8 cellular contexts compared by ENCODE assay signal in the genomic region with DNA sequence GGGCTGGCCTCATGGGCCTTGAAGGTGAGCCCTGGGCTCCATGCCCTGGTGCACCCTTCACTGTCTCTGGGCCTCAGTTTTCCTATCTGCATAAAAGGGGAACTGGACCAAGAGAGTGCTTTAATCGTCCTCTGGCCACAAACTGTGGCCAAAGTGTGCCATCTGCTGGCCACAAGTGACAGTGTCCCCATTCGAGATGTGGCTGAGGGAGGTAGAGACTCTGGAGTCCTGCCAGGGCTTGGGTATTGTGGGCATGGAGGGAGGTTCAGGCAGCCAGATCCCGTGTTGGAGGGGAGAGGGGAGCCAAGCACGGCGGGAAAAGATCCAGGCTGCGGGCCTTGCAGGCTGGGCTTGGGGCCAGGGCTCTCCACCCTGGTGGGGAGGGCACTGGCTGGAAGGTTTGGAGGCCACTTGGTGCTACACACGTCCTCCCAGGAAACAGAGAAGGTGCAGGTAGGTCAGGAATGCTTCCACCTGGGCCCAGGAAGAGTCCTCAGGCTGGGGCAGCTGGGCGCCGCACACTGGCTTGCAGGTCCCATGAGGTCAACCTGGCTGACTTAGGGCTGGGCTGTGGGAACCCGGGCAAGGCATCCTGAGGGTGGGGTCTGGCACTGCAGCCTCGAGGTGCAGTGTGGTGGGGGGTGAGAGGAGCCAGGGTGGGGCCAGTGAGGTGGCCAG. TPM values are rescaled to one million over a fixed set of nuclear protein-coding genes. Genes with fewer than 3 reads are reported as not detected.
DNase-seq lines count a peak whose midpoint lies in the region; ATAC-seq and TF ChIP-seq lines count a peak whose summit lies in the region.

No MANE protein-coding gene starts in this region.

- H3K9me3 Mint-ChIP-seq in activated naive CD4-positive, alpha-beta T cell treated with anti-CD3 and anti-CD28 coated beads for 36 hours, result peaks cover 13% of the 10 kb centered on the region
- peaks cover 32% of the 10 kb centered on the region for H3K9me3 Mint-ChIP-seq in WTC11
- peaks cover 21 to 22% of the 10 kb centered on the region in 2 donors for H3K9me3 Mint-ChIP-seq in stimulated activated naive CD8-positive, alpha-beta T cell treated with anti-CD3 and anti-CD28 coated beads, Interleukin-15, amount 100 ng/mL, for 72 hours

- intact Hi-C loops in activated naive CD4-positive, alpha-beta T cell treated with anti-CD3 and anti-CD28 coated beads for 36 hours (cut with micrococcal nuclease), result loop anchor here (1.0 to 10.0 kb wide), 3 partner anchors 37 to 334 kb away; no protein-coding TSS in a partner anchor

- H3K4me3 Mint-ChIP-seq in activated naive CD4-positive, alpha-beta T cell treated with anti-CD3 and anti-CD28 coated beads for 36 hours, result no peak overlapping the region
- H3K4me3 Mint-ChIP-seq in WTC11, result no peak overlapping the region
- no peak overlapping the region for H3K4me3 Mint-ChIP-seq in stimulated activated naive CD8-positive, alpha-beta T cell treated with anti-CD3 and anti-CD28 coated beads, Interleukin-15, amount 100 ng/mL, for 72 hours

- ATAC-seq in WTC11 (peak; percentile 38), GM19455 (IDR thresholded peaks at IDR 0.05; ENCODE audit: unreplicated experiment) (no peak)
- ATAC-seq in stimulated activated naive CD8-positive, alpha-beta T cell treated with anti-CD3 and anti-CD28 coated beads, Interleukin-15, amount 100 ng/mL, for 72 hours, result peak; percentile 58

- DNase-seq in activated naive CD4-positive, alpha-beta T cell treated with anti-CD3 and anti-CD28 coated beads for 36 hours, result peak; percentile 35
- no peak for DNase-seq in activated naive CD4-positive, alpha-beta T cell treated with anti-CD3 and anti-CD28 coated beads, Interleukin-2, amount 50 U/mL, for 16 hours
- DNase-seq in NCI-H2107 (lab: John Stamatoyannopoulos, UW), result peak; percentile 50
- DNase-seq in WTC11 (ENCODE audit: low spot score), result peak; percentile 46
- peak; percentile 77 for DNase-seq in iPS-NIHi11 (ENCODE audit: low spot score)
- peak in 1 of 2 donors; percentile 24 for DNase-seq in stimulated activated naive CD8-positive, alpha-beta T cell treated with anti-CD3 and anti-CD28 coated beads, Interleukin-15, amount 100 ng/mL, for 72 hours
- no peak for DNase-seq in DMS153 treated with DMSO at 0.1 percent for 48 hours (lab: John Stamatoyannopoulos, UW; ENCODE audit: unreplicated experiment)

- peaks cover 1% of the 10 kb centered on the region for H3K36me3 Mint-ChIP-seq in activated naive CD4-positive, alpha-beta T cell treated with anti-CD3 and anti-CD28 coated beads for 36 hours (ENCODE audit: low read depth)
- H3K36me3 Mint-ChIP-seq in WTC11, result peaks cover 17% of the 10 kb centered on the region

- CTCF ChIA-PET in activated naive CD4-positive, alpha-beta T cell treated with anti-CD3 and anti-CD28 coated beads for 36 hours (lab: Charles Lee), result interaction anchor here (1.4 to 1.9 kb wide), 2 partner anchors 34 to 54 kb away, joined by 4 to 8 read pairs; no protein-coding TSS in a partner anchor
- CTCF ChIA-PET in WTC11 (lab: Charles Lee), result interaction anchor here (3.0 kb wide), 1 partner anchor 53 kb away, joined by 21 read pairs; no protein-coding TSS in a partner anchor

- peak; percentile 59 for TF ChIP-seq CTCF in WTC11 (IDR thresholded peaks at IDR 0.05)

- no peak overlapping the region for H3K27ac Mint-ChIP-seq in activated naive CD4-positive, alpha-beta T cell treated with anti-CD3 and anti-CD28 coated beads for 36 hours
- no peak overlapping the region for H3K27ac Mint-ChIP-seq in WTC11
- H3K27ac Mint-ChIP-seq in stimulated activated naive CD8-positive, alpha-beta T cell treated with anti-CD3 and anti-CD28 coated beads, Interleukin-15, amount 100 ng/mL, for 72 hours, result no peak overlapping the region

- POLR2A ChIA-PET in WTC11 (lab: Charles Lee), result no interaction called here

- H3K4me1 Mint-ChIP-seq in activated naive CD4-positive, alpha-beta T cell treated with anti-CD3 and anti-CD28 coated beads for 36 hours (ENCODE audit: low read depth), result peaks cover 3% of the 10 kb centered on the region
- H3K4me1 Mint-ChIP-seq in WTC11, result peaks cover 8% of the 10 kb centered on the region
- peaks cover 11% of the 10 kb centered on the region for H3K4me1 Mint-ChIP-seq in stimulated activated naive CD8-positive, alpha-beta T cell treated with anti-CD3 and anti-CD28 coated beads, Interleukin-15, amount 100 ng/mL, for 72 hours

- H3K27me3 Mint-ChIP-seq in activated naive CD4-positive, alpha-beta T cell treated with anti-CD3 and anti-CD28 coated beads for 36 hours (ENCODE audit: low read depth), result peaks cover 38% of the 10 kb centered on the region
- H3K27me3 Mint-ChIP-seq in WTC11 (ENCODE audit: low read depth), result peaks cover 34% of the 10 kb centered on the region
- H3K27me3 Mint-ChIP-seq in stimulated activated naive CD8-positive, alpha-beta T cell treated with anti-CD3 and anti-CD28 coated beads, Interleukin-15, amount 100 ng/mL, for 72 hours, result peaks cover 74% of the 10 kb centered on the region

TF ChIP-seq in WTC11, 78 proteins besides CTCF, POLR2A, EP300 and RAD21:
- TF ChIP-seq GTF2I (CRISPR knock-in tag; conservative IDR thresholded peaks at IDR 0.05), result 0 out of 2 replicates have a peak, but pooled peaks have one; percentile 20
- TF ChIP-seq, protein P1, sequence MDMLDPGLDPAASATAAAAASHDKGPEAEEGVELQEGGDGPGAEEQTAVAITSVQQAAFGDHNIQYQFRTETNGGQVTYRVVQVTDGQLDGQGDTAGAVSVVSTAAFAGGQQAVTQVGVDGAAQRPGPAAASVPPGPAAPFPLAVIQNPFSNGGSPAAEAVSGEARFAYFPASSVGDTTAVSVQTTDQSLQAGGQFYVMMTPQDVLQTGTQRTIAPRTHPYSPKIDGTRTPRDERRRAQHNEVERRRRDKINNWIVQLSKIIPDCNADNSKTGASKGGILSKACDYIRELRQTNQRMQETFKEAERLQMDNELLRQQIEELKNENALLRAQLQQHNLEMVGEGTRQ (CRISPR knock-in tag; IDR thresholded peaks at IDR 0.05), result no peak

RNA-seq across cellular contexts. Expression of a gene that starts 7.3 kb away (rescaled TPM):
- under 1 TPM; 0.07 TPM for total RNA-seq in activated naive CD4-positive, alpha-beta T cell treated with anti-CD3 and anti-CD28 coated beads for 36 hours
- 36.4 to 53.4 TPM (median 39.5 TPM) in 3 replicates for total RNA-seq in WTC11 (2021)

RNA-seq across cellular contexts. Expression of a gene that starts 45.6 kb away (rescaled TPM):
- total RNA-seq in activated naive CD4-positive, alpha-beta T cell treated with anti-CD3 and anti-CD28 coated beads for 36 hours, result not detected
- total RNA-seq in WTC11 (2021), result 3.4 to 3.8 TPM (median 3.5 TPM) in 3 replicates

Comparison
In these comparisons a context has a peak if more than half of its experiments do, and no peak if none do; other contexts are left out.
1. DNase-seq: peak in activated naive CD4-positive, alpha-beta T cell treated with anti-CD3 and anti-CD28 coated beads for 36 hours (single experiment), NCI-H2107 (single experiment), WTC11 (single experiment) and iPS-NIHi11 (single experiment); none in activated naive CD4-positive, alpha-beta T cell treated with anti-CD3 and anti-CD28 coated beads, Interleukin-2, amount 50 U/mL, for 16 hours (single experiment) and DMS153 treated with DMSO at 0.1 percent for 48 hours (single experiment).
2. RNA of a gene that starts 7.3 kb away (total RNA-seq): 36.4 to 53.4 TPM in WTC11; 0.07 TPM in activated naive CD4-positive, alpha-beta T cell treated with anti-CD3 and anti-CD28 coated beads for 36 hours; every median in the first group is over 10 times any median in the second.